8 cellular contexts compared by ENCODE assay signal in genomic region chr2:42196403-42197267, GRCh38. TPM values are rescaled to one million over a fixed set of nuclear protein-coding genes. Genes with fewer than 3 reads are reported as not detected.
A peak's percentile ranks its signal among the peaks of the same experiment; 100 is the strongest.
DNase-seq lines count a peak whose midpoint lies in the region; ATAC-seq and TF ChIP-seq lines count a peak whose summit lies in the region.

No MANE protein-coding gene starts in this region.

- no peaks in the 10 kb centered on the region for H3K27me3 Mint-ChIP-seq in activated naive CD4-positive, alpha-beta T cell treated with anti-CD3 and anti-CD28 coated beads, Interleukin-2, amount 10 ng/mL, durations not matched to agents 7 days and 5 days
- H3K27me3 Mint-ChIP-seq in central memory CD8-positive, alpha-beta T cell: no peaks in the 10 kb centered on the region

- in situ Hi-C loops in transverse colon (cut with MboI; ENCODE audit: low pct_ligation_motif_present in 1 of 4, low pct_unique_long_range_greater_than_20kb in 1 of 4, low sequenced_read_pairs in 3 of 4): loop anchor here in 2 of 4 donors (10.0 kb wide), 1 partner anchor 102 kb away; no protein-coding TSS in a partner anchor

- H3K4me1 Mint-ChIP-seq in activated naive CD4-positive, alpha-beta T cell treated with anti-CD3 and anti-CD28 coated beads, Interleukin-2, amount 10 ng/mL, durations not matched to agents 7 days and 5 days: peaks cover 64% of the 10 kb centered on the region
- peaks cover 70% of the 10 kb centered on the region for H3K4me1 Mint-ChIP-seq in central memory CD8-positive, alpha-beta T cell

- H3K4me3 ChIP-seq in transverse colon: no peak overlapping the region

- H3K4me3 Mint-ChIP-seq in activated naive CD4-positive, alpha-beta T cell treated with anti-CD3 and anti-CD28 coated beads, Interleukin-2, amount 10 ng/mL, durations not matched to agents 7 days and 5 days: no peak overlapping the region
- H3K4me3 Mint-ChIP-seq in central memory CD8-positive, alpha-beta T cell: no peak overlapping the region

- DNase-seq in activated naive CD4-positive, alpha-beta T cell treated with anti-CD3 and anti-CD28 coated beads, Interleukin-2, amount 10 ng/mL, durations not matched to agents 7 days and 5 days: peak; percentile 57
- no peak for DNase-seq in activated naive CD4-positive, alpha-beta T cell (lab: John Stamatoyannopoulos, UW)
- DNase-seq in SIG-M5 (lab: John Stamatoyannopoulos, UW) (peak; percentile 39), left lobe of liver (ENCODE audit: low spot score) (peak; percentile 60), transverse colon (peak; percentile 48)
- DNase-seq in central memory CD8-positive, alpha-beta T cell (ENCODE audit: low spot score in 2 of 2): no peak

- intact Hi-C loops in transverse colon (cut with DNase I; ENCODE audit: low total_unique reads): no loop called here

- peak overlapping the region; percentile 69 for H3K27ac Mint-ChIP-seq in activated naive CD4-positive, alpha-beta T cell treated with anti-CD3 and anti-CD28 coated beads, Interleukin-2, amount 10 ng/mL, durations not matched to agents 7 days and 5 days
- peak overlapping the region; percentile 13 for H3K27ac Mint-ChIP-seq in central memory CD8-positive, alpha-beta T cell (ENCODE audit: low read depth)

- peak; percentile 56 for ATAC-seq in HG03064 (IDR thresholded peaks at IDR 0.05; ENCODE audit: low read depth, unreplicated experiment)
- ATAC-seq in central memory CD8-positive, alpha-beta T cell (replicated peaks; ENCODE audit: extremely low read depth, poor library complexity, severe bottlenecking): peak; percentile 66
- peak; percentile 89 for ATAC-seq in left lobe of liver
- no peak for ATAC-seq in HG03175 (IDR thresholded peaks at IDR 0.05; ENCODE audit: unreplicated experiment)

- no peak for TF ChIP-seq EP300 in transverse colon (IDR thresholded peaks at IDR 0.05; ENCODE audit: low read depth)

- WGBS in transverse colon (ENCODE audit: low coverage in 1 of 2), 2 donors: 39 to 69% methylated on average over 5 to 9 of the region's 9 CpGs

- H3K27ac ChIP-seq in transverse colon: peak overlapping the region; percentile 41 to 60 (median 48)

- no peaks in the 10 kb centered on the region for H3K9me3 Mint-ChIP-seq in activated naive CD4-positive, alpha-beta T cell treated with anti-CD3 and anti-CD28 coated beads, Interleukin-2, amount 10 ng/mL, durations not matched to agents 7 days and 5 days
- no peaks in the 10 kb centered on the region for H3K9me3 Mint-ChIP-seq in central memory CD8-positive, alpha-beta T cell

- no peaks in the 10 kb centered on the region for H3K9me3 ChIP-seq in transverse colon

- peaks cover 28% of the 10 kb centered on the region for H3K36me3 Mint-ChIP-seq in activated naive CD4-positive, alpha-beta T cell treated with anti-CD3 and anti-CD28 coated beads, Interleukin-2, amount 10 ng/mL, durations not matched to agents 7 days and 5 days
- H3K36me3 Mint-ChIP-seq in central memory CD8-positive, alpha-beta T cell (ENCODE audit: insufficient read depth): peaks cover 21% of the 10 kb centered on the region

- peak; percentile 39 to 66 (median 50) for TF ChIP-seq CTCF in transverse colon (IDR thresholded peaks at IDR 0.05)

- H3K36me3 ChIP-seq in transverse colon: no peaks in the 10 kb centered on the region

- CTCF ChIA-PET in activated naive CD4-positive, alpha-beta T cell treated with anti-CD3 and anti-CD28 coated beads, Interleukin-2, amount 10 ng/mL, durations not matched to agents 7 days and 5 days (lab: Charles Lee): interaction anchor here (0.7 to 9.1 kb wide), 22 partner anchors 8 to 132 kb away, joined by 3 to 145 read pairs (median 4); no protein-coding TSS in a partner anchor

- H3K27me3 ChIP-seq in transverse colon: no peaks in the 10 kb centered on the region

- TF ChIP-seq POLR2A in transverse colon (IDR thresholded peaks at IDR 0.05): no peak

- peaks cover 19 to 79% (median 43%) of the 10 kb centered on the region in 4 donors for H3K4me1 ChIP-seq in transverse colon

RNA-seq across cellular contexts. Expression of gene EML4, which starts 27.5 kb away (rescaled TPM):
- total RNA-seq in left lobe of liver (30.4 TPM), transverse colon (10 to 100 TPM; 49.7 to 91.5 (median 67.5) TPM)

Comparison
In these comparisons a context has a peak if more than half of its experiments do, and no peak if none do; other contexts are left out.
1. DNase-seq: peak in activated naive CD4-positive, alpha-beta T cell treated with anti-CD3 and anti-CD28 coated beads, Interleukin-2, amount 10 ng/mL, durations not matched to agents 7 days and 5 days (single experiment), SIG-M5 (single experiment), left lobe of liver (single experiment) and transverse colon (single experiment); none in activated naive CD4-positive, alpha-beta T cell (0 of 4) and central memory CD8-positive, alpha-beta T cell (0 of 2).